ENCODE assay signal across 8 cellular contexts in genomic region chr12:88579572-88579940, GRCh38. TPM values are rescaled to one million over a fixed set of nuclear protein-coding genes. Genes with fewer than 3 reads are reported as not detected.
A peak's percentile ranks its signal among the peaks of the same experiment; 100 is the strongest.
DNase-seq lines count a peak whose midpoint lies in the region; ATAC-seq, FAIRE-seq and TF ChIP-seq lines count a peak whose summit lies in the region.

No MANE protein-coding gene starts in this region.

- TF ChIP-seq CTCF in BE2C (IDR thresholded peaks at IDR 0.05; ENCODE audit: low read depth, low read length) (no peak), astrocyte (IDR thresholded peaks at IDR 0.05; ENCODE audit: insufficient read depth, low read depth, low read length) (no peak)

- ATAC-seq in stimulated activated effector memory CD8-positive, alpha-beta T cell treated with anti-CD3 and anti-CD28 coated beads, Interleukin-12 subunit alpha, Interleukin-12 subunit beta, amount 100 ng/mL, for 72 hours: peak; percentile 39
- ATAC-seq in GM19035 (IDR thresholded peaks at IDR 0.05; ENCODE audit: unreplicated experiment): no peak

- no peaks in the 10 kb centered on the region for H3K9me3 Mint-ChIP-seq in astrocyte (ENCODE audit: unreplicated experiment)
- H3K9me3 Mint-ChIP-seq in stimulated activated effector memory CD8-positive, alpha-beta T cell treated with anti-CD3 and anti-CD28 coated beads, Interleukin-12 subunit alpha, Interleukin-12 subunit beta, amount 100 ng/mL, for 72 hours: no peaks in the 10 kb centered on the region

- H3K27ac Mint-ChIP-seq in astrocyte (ENCODE audit: unreplicated experiment): peak overlapping the region; percentile 38
- H3K27ac Mint-ChIP-seq in stimulated activated effector memory CD8-positive, alpha-beta T cell treated with anti-CD3 and anti-CD28 coated beads, Interleukin-12 subunit alpha, Interleukin-12 subunit beta, amount 100 ng/mL, for 72 hours: no peak overlapping the region

- DNase-seq in BE2C: peak; percentile 16
- DNase-seq in astrocyte (ENCODE audit: low read depth): no peak
- DNase-seq in stimulated activated effector memory CD8-positive, alpha-beta T cell treated with anti-CD3 and anti-CD28 coated beads, Interleukin-12 subunit alpha, Interleukin-12 subunit beta, amount 100 ng/mL, for 72 hours (ENCODE audit: low spot score in 2 of 2): no peak
- DNase-seq in cortex of kidney (lab: John Stamatoyannopoulos, UW): no peak
- DNase-seq in stimulated activated CD4-positive, alpha-beta T cell treated with anti-CD3 and anti-CD28 coated beads, Interleukin-1b, Interleukin-23, amount 100 ng/mL, for 48 hours: no peak

- FAIRE-seq in astrocyte (lab: Jason Lieb, UNC): no peak

- peaks cover 56% of the 10 kb centered on the region for H3K79me2 ChIP-seq in astrocyte (ENCODE audit: insufficient read depth, low read length)

- no peaks in the 10 kb centered on the region for H3K4me1 ChIP-seq in BE2C
- peaks cover 28% of the 10 kb centered on the region for H3K4me1 ChIP-seq in HUES6 (ENCODE audit: control insufficient read depth, insufficient read depth, low read length)
- peaks cover 11% of the 10 kb centered on the region for H3K4me1 ChIP-seq in astrocyte (ENCODE audit: insufficient read depth, low read length)
- H3K4me1 ChIP-seq in iPS-18a (ENCODE audit: control insufficient read depth, low read depth, low read length): peaks cover 33% of the 10 kb centered on the region

- peak overlapping the region; percentile 53 for H3K9ac ChIP-seq in HUES6 (ENCODE audit: low read length)
- peak overlapping the region; percentile 92 for H3K9ac ChIP-seq in astrocyte (ENCODE audit: low read length)
- peak overlapping the region; percentile 44 for H3K9ac ChIP-seq in iPS-18a (ENCODE audit: low read length)

- H3K27me3 ChIP-seq in BE2C (peaks cover 45% of the 10 kb centered on the region), HUES6 (ENCODE audit: control insufficient read depth, insufficient read depth, low read length) (peaks cover 3% of the 10 kb centered on the region; the same call in 1 of the 2 replicates), astrocyte (ENCODE audit: insufficient read depth, low read length) (no peaks in the 10 kb centered on the region), iPS-18a (ENCODE audit: control insufficient read depth, insufficient read depth, low read length) (peaks cover 36% of the 10 kb centered on the region)

- H3K36me3 Mint-ChIP-seq in astrocyte (ENCODE audit: low read depth, unreplicated experiment): no peaks in the 10 kb centered on the region
- H3K36me3 Mint-ChIP-seq in stimulated activated effector memory CD8-positive, alpha-beta T cell treated with anti-CD3 and anti-CD28 coated beads, Interleukin-12 subunit alpha, Interleukin-12 subunit beta, amount 100 ng/mL, for 72 hours: no peaks in the 10 kb centered on the region

- H3K4me3 Mint-ChIP-seq in astrocyte (ENCODE audit: unreplicated experiment): peak overlapping the region; percentile 98
- H3K4me3 Mint-ChIP-seq in stimulated activated effector memory CD8-positive, alpha-beta T cell treated with anti-CD3 and anti-CD28 coated beads, Interleukin-12 subunit alpha, Interleukin-12 subunit beta, amount 100 ng/mL, for 72 hours: peak overlapping the region; percentile 61

- H3K4me1 Mint-ChIP-seq in astrocyte (ENCODE audit: low read depth, unreplicated experiment): peaks cover 22% of the 10 kb centered on the region
- peaks cover 11% of the 10 kb centered on the region for H3K4me1 Mint-ChIP-seq in stimulated activated effector memory CD8-positive, alpha-beta T cell treated with anti-CD3 and anti-CD28 coated beads, Interleukin-12 subunit alpha, Interleukin-12 subunit beta, amount 100 ng/mL, for 72 hours

- H3K36me3 ChIP-seq in BE2C (no peaks in the 10 kb centered on the region), HUES6 (ENCODE audit: control insufficient read depth, insufficient read depth, low read length) (no peaks in the 10 kb centered on the region), astrocyte (ENCODE audit: insufficient read depth, low read length) (no peaks in the 10 kb centered on the region), iPS-18a (ENCODE audit: control insufficient read depth, low read depth, low read length) (no peaks in the 10 kb centered on the region)

- no peaks in the 10 kb centered on the region for H3K27me3 Mint-ChIP-seq in astrocyte (ENCODE audit: low read depth, unreplicated experiment)

- H3K4me3 ChIP-seq in BE2C (ENCODE audit: low read depth, low read length): peak overlapping the region; percentile 59
- H3K4me3 ChIP-seq in HUES6 (ENCODE audit: low read depth, low read length): peak overlapping the region; percentile 76
- H3K4me3 ChIP-seq in astrocyte (ENCODE audit: insufficient read depth, low read depth, low read length): peak overlapping the region; percentile 94
- peak overlapping the region; percentile 89 for H3K4me3 ChIP-seq in iPS-18a (ENCODE audit: low read length)

- H2AFZ ChIP-seq in astrocyte (ENCODE audit: low read depth, low read length): no peak overlapping the region

- H3K27ac ChIP-seq in HUES6 (ENCODE audit: low read depth, low read length) (no peak overlapping the region), astrocyte (ENCODE audit: low read depth, low read length) (peak overlapping the region; percentile 67), iPS-18a (ENCODE audit: low read length) (no peak overlapping the region)

- peak overlapping the region; percentile 86 for H3K4me2 ChIP-seq in astrocyte (ENCODE audit: low read length)

- no peaks in the 10 kb centered on the region for H3K9me3 ChIP-seq in BE2C
- H3K9me3 ChIP-seq in HUES6 (ENCODE audit: control insufficient read depth, insufficient read depth, low read depth, low read length): peaks cover 3% of the 10 kb centered on the region; the same call in 1 of the 2 replicates
- H3K9me3 ChIP-seq in astrocyte (ENCODE audit: insufficient read depth, low read depth, low read length): no peaks in the 10 kb centered on the region
- no peaks in the 10 kb centered on the region for H3K9me3 ChIP-seq in iPS-18a (ENCODE audit: control insufficient read depth, low read depth, low read length)

- peaks cover 25% of the 10 kb centered on the region for H4K20me1 ChIP-seq in astrocyte (ENCODE audit: insufficient read depth, low read length)

RNA-seq across cellular contexts. Expression of gene KITLG, which starts 0.7 kb away (rescaled TPM):
- 0.08 TPM for polyA plus RNA-seq in BE2C (2012; ENCODE audit: insufficient read depth, insufficient read length, low read depth)
- 15.9 and 21.7 TPM in 2 replicates for total RNA-seq in astrocyte
